ENCODE assay signal across 28 cellular contexts in the genomic region with DNA sequence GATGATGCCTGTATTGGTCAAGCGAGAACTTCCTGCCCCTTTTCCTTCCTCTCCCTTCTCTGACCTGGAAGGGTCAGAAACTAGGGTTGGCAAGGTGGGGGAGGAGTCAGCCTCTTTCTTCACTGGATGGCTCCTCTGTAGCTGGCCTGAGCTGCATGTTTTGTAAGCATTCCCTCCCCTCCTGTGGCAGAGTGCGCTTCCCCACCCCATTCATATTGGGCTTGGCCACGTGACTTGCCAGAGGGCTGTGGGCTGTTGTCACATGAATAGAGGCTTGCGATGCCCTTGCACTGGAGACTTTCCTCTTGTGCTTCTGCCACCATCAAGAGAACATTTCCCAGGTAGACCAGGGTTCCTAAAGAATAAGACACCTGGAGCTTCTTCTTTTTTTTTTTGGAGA.
"Had no signal": no experiment of that assay in that cellular context is flagged by ENCODE, and none has a peak within 500 bp of the region (broad histone marks: within the 10 kb centered on the region; RNA-seq: fewer than 3 reads in every experiment).

No MANE protein-coding gene starts in this region.

- H3K36me3 Mint-ChIP-seq: naive thymus-derived CD8-positive, alpha-beta T cell; stimulated activated effector memory CD8-positive, alpha-beta T cell treated with anti-CD3 and anti-CD28 coated beads, Interleukin-12 subunit alpha, Interleukin-12 subunit beta, amount 100 ng/mL, for 72 hours; type B pancreatic cell had no signal

- ATAC-seq: heart right ventricle; left cardiac atrium; left lobe of liver; mucosa of descending colon; naive thymus-derived CD8-positive, alpha-beta T cell; right lobe of liver; stimulated activated effector memory CD8-positive, alpha-beta T cell treated with anti-CD3 and anti-CD28 coated beads, Interleukin-12 subunit alpha, Interleukin-12 subunit beta, amount 100 ng/mL, for 72 hours; stimulated activated naive CD8-positive, alpha-beta T cell treated with anti-CD3 and anti-CD28 coated beads, Interleukin-15, amount 100 ng/mL, for 72 hours had no signal

- H3K4me1 ChIP-seq: parathyroid adenoma, right atrium auricular region, right lobe of liver, tibial nerve, uterus had no signal

- H3K27ac ChIP-seq: heart right ventricle, hepatocyte, neutrophil, parathyroid adenoma, right atrium auricular region, right lobe of liver, skin epidermis, tibial nerve, uterus had no signal

- FAIRE-seq: keratinocyte had no signal

- H3K79me2 ChIP-seq: hepatocyte, parathyroid adenoma had no signal

- H3K4me1 Mint-ChIP-seq: naive thymus-derived CD8-positive, alpha-beta T cell; nephron; neural crest cell; stimulated activated effector memory CD8-positive, alpha-beta T cell treated with anti-CD3 and anti-CD28 coated beads, Interleukin-12 subunit alpha, Interleukin-12 subunit beta, amount 100 ng/mL, for 72 hours; stimulated activated naive CD8-positive, alpha-beta T cell treated with anti-CD3 and anti-CD28 coated beads, Interleukin-15, amount 100 ng/mL, for 72 hours had no signal

- H3K9me3 Mint-ChIP-seq: stimulated activated effector memory CD8-positive, alpha-beta T cell treated with anti-CD3 and anti-CD28 coated beads, Interleukin-12 subunit alpha, Interleukin-12 subunit beta, amount 100 ng/mL, for 72 hours; type B pancreatic cell had no signal

- H3K9me3 ChIP-seq: heart right ventricle, mucosa of descending colon, neutrophil, right atrium auricular region, right lobe of liver, tibial nerve, uterus had no signal

- H3K36me3 ChIP-seq: heart right ventricle, neutrophil, right atrium auricular region, right lobe of liver, tibial nerve, uterus had no signal

- H3K27me3 ChIP-seq: heart right ventricle, hepatocyte, right atrium auricular region, right lobe of liver, tibial nerve, uterus had no signal

- H3K9ac ChIP-seq: parathyroid adenoma had no signal

- H3K27ac Mint-ChIP-seq: naive thymus-derived CD8-positive, alpha-beta T cell; nephron; progenitor cell of endocrine pancreas; stimulated activated effector memory CD8-positive, alpha-beta T cell treated with anti-CD3 and anti-CD28 coated beads, Interleukin-12 subunit alpha, Interleukin-12 subunit beta, amount 100 ng/mL, for 72 hours; stimulated activated naive CD8-positive, alpha-beta T cell treated with anti-CD3 and anti-CD28 coated beads, Interleukin-15, amount 100 ng/mL, for 72 hours; type B pancreatic cell had no signal

- DNase-seq: heart right ventricle; kidney glomerular epithelial cell; left cardiac atrium; mesendoderm; midbrain; mucosa of descending colon; naive thymus-derived CD8-positive, alpha-beta T cell; occipital lobe; right lobe of liver; stimulated activated CD4-positive, alpha-beta T cell treated with anti-CD3 and anti-CD28 coated beads, Interleukin-4, amount 100 ng/mL, for 24 hours; stimulated activated naive CD4-positive, alpha-beta T cell; stimulated activated naive CD8-positive, alpha-beta T cell treated with anti-CD3 and anti-CD28 coated beads, Interleukin-15, amount 100 ng/mL, for 72 hours; substantia nigra; uterus had no signal

- H2AFZ ChIP-seq: hepatocyte, parathyroid adenoma had no signal

- H3K4me3 Mint-ChIP-seq: naive thymus-derived CD8-positive, alpha-beta T cell; nephron; neural crest cell; stimulated activated effector memory CD8-positive, alpha-beta T cell treated with anti-CD3 and anti-CD28 coated beads, Interleukin-12 subunit alpha, Interleukin-12 subunit beta, amount 100 ng/mL, for 72 hours; stimulated activated naive CD8-positive, alpha-beta T cell treated with anti-CD3 and anti-CD28 coated beads, Interleukin-15, amount 100 ng/mL, for 72 hours; type B pancreatic cell had no signal

- H3K4me2 ChIP-seq: hepatocyte had no signal

- H3K4me3 ChIP-seq: heart right ventricle, hepatocyte, lung, mucosa of descending colon, right atrium auricular region, right lobe of liver, skin epidermis, tibial nerve, uterus had no signal
